7 cellular contexts compared by ENCODE assay signal in the genomic region with DNA sequence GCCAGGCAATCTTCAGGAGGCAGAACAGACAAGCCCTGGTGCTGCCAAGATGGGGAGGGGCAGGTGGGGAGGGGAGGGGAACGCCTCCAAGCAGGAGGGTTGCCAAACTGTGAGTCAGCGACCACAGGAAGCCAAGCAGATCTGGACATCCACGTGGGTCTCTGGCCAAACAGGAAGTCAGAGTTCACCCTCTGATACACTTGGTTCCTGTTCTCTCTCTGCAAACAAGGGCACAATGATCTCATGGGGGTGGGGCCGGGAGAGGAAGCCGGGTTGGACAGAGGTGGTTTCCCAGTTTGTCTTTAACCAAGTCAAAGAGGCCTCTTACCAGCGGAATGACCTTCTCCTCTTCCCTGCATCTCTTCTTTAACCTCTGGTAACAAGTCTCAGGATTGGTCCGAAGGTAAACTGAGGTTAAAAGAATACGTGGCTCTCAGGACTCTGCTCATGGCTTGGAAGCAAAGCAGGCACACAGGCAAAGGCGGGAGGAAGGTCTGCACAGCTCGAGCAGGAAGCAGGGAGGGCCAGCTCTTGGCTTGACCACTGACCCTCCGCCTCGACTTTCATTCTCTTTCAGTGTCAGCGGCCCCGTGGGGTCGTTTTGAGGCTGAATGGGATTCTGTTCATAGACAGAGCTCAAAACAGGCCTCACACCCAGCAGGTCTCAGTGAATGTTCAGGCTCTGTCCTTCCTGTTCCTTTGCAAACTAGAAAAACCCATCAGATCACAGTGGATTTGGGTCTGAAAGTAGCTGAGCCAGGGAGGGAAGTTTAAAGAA. TPM values are rescaled to one million over a fixed set of nuclear protein-coding genes. Genes with fewer than 3 reads are reported as not detected.
DNase-seq lines count a peak whose midpoint lies in the region; ATAC-seq and TF ChIP-seq lines count a peak whose summit lies in the region.

No MANE protein-coding gene starts in this region.

- H2BK120ac ChIP-seq in mesendoderm (ENCODE audit: low read depth, low read length) = no peak overlapping the region

- H2BK15ac ChIP-seq in mesendoderm (replicated peaks; ENCODE audit: low read depth) = no peak overlapping the region

- H3K27me3 ChIP-seq in mesendoderm (ENCODE audit: insufficient read depth, low read length, poor library complexity) = no peaks in the 10 kb centered on the region

- no peak overlapping the region for H2AK5ac ChIP-seq in mesendoderm (ENCODE audit: low read length)

- DNase-seq in NCI-H446 (lab: John Stamatoyannopoulos, UW) = peak; percentile 32 to 70
- peak; percentile 85 to 90 for DNase-seq in activated CD4-positive, alpha-beta T cell treated with anti-CD3 and anti-CD28 coated beads, Interleukin-2, amount 50 U/mL, for 48 hours
- peak; percentile 63 for DNase-seq in effector CD4-positive, alpha-beta T cell
- peak; percentile 93 for DNase-seq in mesendoderm
- DNase-seq in stimulated activated CD8-positive, alpha-beta memory T cell treated with anti-CD3 and anti-CD28 coated beads, Interleukin-12 subunit alpha, Interleukin-12 subunit beta, amount 100 ng/mL, for 4 hours (ENCODE audit: low read depth) = peak; percentile 66

- no peak overlapping the region for H3K27ac ChIP-seq in mesendoderm (ENCODE audit: low read depth, low read length)

- no peak overlapping the region for H4K8ac ChIP-seq in mesendoderm (ENCODE audit: low read depth, low read length)

- no peaks in the 10 kb centered on the region for H3K79me2 ChIP-seq in mesendoderm (ENCODE audit: control insufficient read depth, insufficient read depth, low read length)

- H3K79me1 ChIP-seq in mesendoderm (ENCODE audit: low read length) = no peaks in the 10 kb centered on the region

- no peak overlapping the region for H2BK5ac ChIP-seq in mesendoderm (ENCODE audit: low read length)

- H3K23ac ChIP-seq in mesendoderm (ENCODE audit: low read length) = no peak overlapping the region

- no peaks in the 10 kb centered on the region for H3K4me1 ChIP-seq in mesendoderm (ENCODE audit: control insufficient read depth, low read depth, low read length)

- peak overlapping the region; percentile 10 for H3K4ac ChIP-seq in mesendoderm (ENCODE audit: low read depth, low read length)

- peak; percentile 57 for TF ChIP-seq POLR2A in GM18505 (IDR thresholded peaks at IDR 0.05; ENCODE audit: borderline replicate concordance, extremely low read depth, insufficient read depth, insufficient read length)

- no peak overlapping the region for H3K18ac ChIP-seq in mesendoderm (ENCODE audit: low read length)

- ATAC-seq in GM18505 (IDR thresholded peaks at IDR 0.05; ENCODE audit: unreplicated experiment) (peak; percentile 95), HG02885 (IDR thresholded peaks at IDR 0.05; ENCODE audit: poor library complexity, unreplicated experiment) (peak; percentile 97)

- peak overlapping the region; percentile 44 for H3K56ac ChIP-seq in mesendoderm (ENCODE audit: low read length)

- no CpG with 5 or more reads among the region's 15 CpGs for WGBS in mesendoderm (ENCODE audit: extremely low coverage, insufficient coverage, low lambda C conversion rate)

- no peak overlapping the region for H3K9ac ChIP-seq in mesendoderm (ENCODE audit: low read length)

- H3K4me3 ChIP-seq in mesendoderm (ENCODE audit: low read length) = no peak overlapping the region

- H3K4me2 ChIP-seq in mesendoderm (ENCODE audit: low read length) = no peak overlapping the region

- H3K36me3 ChIP-seq in mesendoderm (ENCODE audit: control insufficient read depth, insufficient read depth, low read length) = no peaks in the 10 kb centered on the region

- H4K5ac ChIP-seq in mesendoderm (ENCODE audit: low read length) = peak overlapping the region; percentile 87

RNA-seq across cellular contexts. Expression of gene TK2, which starts 32.9 kb away (rescaled TPM):
- 1.8 TPM for polyA plus RNA-seq in mesendoderm (2013, experiment 1 of 2)
- polyA plus RNA-seq in mesendoderm (2013, experiment 2 of 2) = 1.6 TPM

RNA-seq across cellular contexts. Expression of gene CKLF, which starts 35.4 kb away (rescaled TPM):
- 23.2 TPM for polyA plus RNA-seq in mesendoderm (2013, experiment 1 of 2)
- 22.3 TPM for polyA plus RNA-seq in mesendoderm (2013, experiment 2 of 2)

RNA-seq across cellular contexts. Expression of gene CMTM1, which starts 49.2 kb away (rescaled TPM):
- polyA plus RNA-seq in mesendoderm (2013, experiment 1 of 2) = 0.53 TPM
- 0.46 TPM for polyA plus RNA-seq in mesendoderm (2013, experiment 2 of 2)
